ENCODE assay signal across 9 cellular contexts in the genomic region with DNA sequence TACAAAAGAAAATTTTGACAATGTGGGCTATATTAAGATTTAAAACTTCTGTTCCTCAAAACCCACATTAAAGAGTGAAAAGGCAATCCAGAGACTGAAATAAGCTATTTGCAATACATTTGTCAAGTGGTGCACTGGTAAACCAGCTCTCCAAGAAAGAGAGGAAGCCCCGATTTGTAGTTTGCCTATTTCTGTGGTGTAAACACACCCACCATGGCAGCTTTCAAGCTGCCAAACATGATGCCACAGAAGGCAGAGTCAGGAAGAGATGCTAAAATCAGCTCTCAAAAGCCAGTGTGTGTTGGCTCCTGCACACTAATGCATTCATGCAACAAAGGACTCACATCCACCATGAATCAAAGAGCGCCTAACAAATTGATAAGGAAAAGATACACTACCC. TPM values are rescaled to one million over a fixed set of nuclear protein-coding genes. Genes with fewer than 3 reads are reported as not detected.
A peak's percentile ranks its signal among the peaks of the same experiment; 100 is the strongest.
DNase-seq lines count a peak whose midpoint lies in the region; ATAC-seq lines count a peak whose summit lies in the region.
"Had no signal": no experiment of that assay in that cellular context is flagged by ENCODE, and none has a peak within 500 bp of the region (broad histone marks: within the 10 kb centered on the region; RNA-seq: fewer than 3 reads in every experiment).

No MANE protein-coding gene starts in this region.

- H3K36me3 Mint-ChIP-seq in CD4-positive, CD25-positive, alpha-beta regulatory T cell = peaks cover 37% of the 10 kb centered on the region
- peaks cover 15% of the 10 kb centered on the region for H3K36me3 Mint-ChIP-seq in T-helper 17 cell (ENCODE audit: low read depth)

- H3K9me3 ChIP-seq in CD4-positive, CD25-positive, alpha-beta regulatory T cell (ENCODE audit: control insufficient read depth in 2 of 2, low read length in 2 of 2) = no peaks in the 10 kb centered on the region
- no peaks in the 10 kb centered on the region for H3K9me3 ChIP-seq in T-helper 17 cell (ENCODE audit: control insufficient read depth, low read length, poor library complexity, severe bottlenecking)

- peaks cover 0 to 1% (median 0%) of the 10 kb centered on the region in 7 donors for H3K9me3 Mint-ChIP-seq in CD4-positive, CD25-positive, alpha-beta regulatory T cell

- H3K27me3 ChIP-seq in CD4-positive, CD25-positive, alpha-beta regulatory T cell (ENCODE audit: control insufficient read depth, insufficient read depth, low read length) = no peaks in the 10 kb centered on the region

- DNase-seq in CD4-positive, CD25-positive, alpha-beta regulatory T cell = peak in 1 of 3 donors; percentile 35
- DNase-seq in T-helper 17 cell (no peak), GM19240 (ENCODE audit: insufficient read length, low spot score) (no peak), nucleus accumbens (lab: John Stamatoyannopoulos, UW) (no peak)
- DNase-seq in activated effector memory CD4-positive, alpha-beta T cell treated with Interleukin-2 at 50 U/mL for 16 hours = no peak
- DNase-seq: NCI-H526 had no signal

- H3K36me3 ChIP-seq in CD4-positive, CD25-positive, alpha-beta regulatory T cell (ENCODE audit: control insufficient read depth, insufficient read depth, low read length) = peaks cover 33% of the 10 kb centered on the region

- H3K4me3 Mint-ChIP-seq in CD4-positive, CD25-positive, alpha-beta regulatory T cell = peak overlapping the region in 3 of 4 donors; percentile 22 to 55 (median 36)
- H3K4me3 Mint-ChIP-seq in T-helper 17 cell = peak overlapping the region; percentile 77

- H3K4me1 Mint-ChIP-seq in CD4-positive, CD25-positive, alpha-beta regulatory T cell = peaks cover 38 to 82% (median 63%) of the 10 kb centered on the region in 4 donors
- peaks cover 58% of the 10 kb centered on the region for H3K4me1 Mint-ChIP-seq in T-helper 17 cell

- peak overlapping the region; percentile 36 for H3K27ac ChIP-seq in CD4-positive, CD25-positive, alpha-beta regulatory T cell (ENCODE audit: insufficient read depth, low read length, poor library complexity, severe bottlenecking)

- peak overlapping the region; percentile 38 to 78 (median 77) for H3K27ac Mint-ChIP-seq in CD4-positive, CD25-positive, alpha-beta regulatory T cell
- H3K27ac Mint-ChIP-seq in T-helper 17 cell = peak overlapping the region; percentile 89

- H3K4me1 ChIP-seq in CD4-positive, CD25-positive, alpha-beta regulatory T cell (ENCODE audit: control insufficient read depth, insufficient read depth, low read length, poor library complexity, severe bottlenecking) = peaks cover 49% of the 10 kb centered on the region

- peak overlapping the region; percentile 52 for H3K4me3 ChIP-seq in CD4-positive, CD25-positive, alpha-beta regulatory T cell (ENCODE audit: low read depth, low read length)

- peak; percentile 31 to 46 for ATAC-seq in CD4-positive, CD25-positive, alpha-beta regulatory T cell (ENCODE audit: low read depth in 2 of 2)
- ATAC-seq in GM19043 (IDR thresholded peaks at IDR 0.05; ENCODE audit: low read depth, unreplicated experiment) (peak; percentile 16), HG02885 (IDR thresholded peaks at IDR 0.05; ENCODE audit: poor library complexity, unreplicated experiment) (peak; percentile 24), T-helper 17 cell (peak; percentile 76), HG02973 (IDR thresholded peaks at IDR 0.05; ENCODE audit: unreplicated experiment) (no peak)

- no peaks in the 10 kb centered on the region for H3K27me3 Mint-ChIP-seq in CD4-positive, CD25-positive, alpha-beta regulatory T cell
- no peaks in the 10 kb centered on the region for H3K27me3 Mint-ChIP-seq in T-helper 17 cell

RNA-seq across cellular contexts. Expression of a gene that starts 17.5 kb away (rescaled TPM):
- total RNA-seq in CD4-positive, CD25-positive, alpha-beta regulatory T cell = 110 TPM
- 100 to 1,000 TPM in 2 of 4 donors, 10 to 100 TPM in 2; 87.1 to 111 (median 97.5) TPM for polyA plus RNA-seq in CD4-positive, CD25-positive, alpha-beta regulatory T cell
- 10 to 100 TPM; 51.8 to 55.8 TPM for total RNA-seq in T-helper 17 cell
